Comparison of ENCODE assay signal across 8 cellular contexts in genomic region chr1:180230416-180230790, GRCh38. TPM values are rescaled to one million over a fixed set of nuclear protein-coding genes. Genes with fewer than 3 reads are reported as not detected.
A peak's percentile ranks its signal among the peaks of the same experiment; 100 is the strongest.
DNase-seq lines count a peak whose midpoint lies in the region; FAIRE-seq and TF ChIP-seq lines count a peak whose summit lies in the region.

No MANE protein-coding gene starts in this region.

- H3K9me3 ChIP-seq in Karpas-422 (ENCODE audit: low read length) (no peaks in the 10 kb centered on the region), neuronal stem cell (replicated peaks in 1 of 2; ENCODE audit: control insufficient read depth in 2 of 2, insufficient read depth in 1 of 2, low read depth in 1 of 2, low read length in 2 of 2) (peaks cover 0 to 9% of the 10 kb centered on the region in 2 donors), small intestine (ENCODE audit: control insufficient read depth, low read depth) (no peaks in the 10 kb centered on the region)

- no peak overlapping the region for H2BK120ac ChIP-seq in neuronal stem cell (ENCODE audit: low read depth, low read length)

- H4K8ac ChIP-seq in neuronal stem cell (ENCODE audit: low read depth, low read length) = no peak overlapping the region

- peak overlapping the region; percentile 55 for H3K23ac ChIP-seq in neuronal stem cell (ENCODE audit: low read depth, low read length, poor library complexity)

- no peaks in the 10 kb centered on the region for H3K79me1 ChIP-seq in neuronal stem cell (ENCODE audit: low read depth, low read length)

- TF ChIP-seq CTCF in choroid plexus epithelial cell (conservative IDR thresholded peaks at IDR 0.05; ENCODE audit: low read depth, low read length) = no peak

- H3K36me3 ChIP-seq in Karpas-422 (ENCODE audit: insufficient read depth, low read length) (no peaks in the 10 kb centered on the region), neuronal stem cell (replicated peaks in 1 of 2; ENCODE audit: control insufficient read depth in 2 of 2, insufficient read depth in 2 of 2, low read length in 2 of 2) (no peaks in the 10 kb centered on the region), small intestine (ENCODE audit: control insufficient read depth in 2 of 2, insufficient read depth in 2 of 2, low read length in 2 of 2) (no peaks in the 10 kb centered on the region)

- DNase-seq in Daoy (ENCODE audit: low read depth) (peak; percentile 32), Karpas-422 (no peak), choroid plexus epithelial cell (ENCODE audit: low read depth) (no peak), neuronal stem cell (ENCODE audit: low spot score) (no peak), foreskin melanocyte (no peak), middle frontal gyrus (ENCODE audit: extremely low spot score, low spot score) (no peak), small intestine (no peak)
- no peak for DNase-seq in stimulated activated CD4-positive, alpha-beta T cell treated with anti-CD3 and anti-CD28 coated beads, Interleukin-2, amount 100 ng/mL, for 24 hours

- H2AFZ ChIP-seq in Karpas-422 (ENCODE audit: low read length) (no peak overlapping the region), neuronal stem cell (ENCODE audit: low read length) (peak overlapping the region; percentile 99)

- no peak overlapping the region for H2BK5ac ChIP-seq in neuronal stem cell (ENCODE audit: low read length)

- H3K18ac ChIP-seq in neuronal stem cell (ENCODE audit: low read length) = peak overlapping the region; percentile 44

- H3K14ac ChIP-seq in neuronal stem cell (ENCODE audit: low read length) = no peak overlapping the region

- no peak overlapping the region for H2BK15ac ChIP-seq in neuronal stem cell (ENCODE audit: low read length)

- H4K20me1 ChIP-seq in Karpas-422 (ENCODE audit: insufficient read depth, low read depth, low read length) = no peaks in the 10 kb centered on the region

- no CpG with 5 or more reads among the region's 28 CpGs for WGBS in neuronal stem cell (ENCODE audit: extremely low coverage in 2 of 2, insufficient read length in 2 of 2, insufficient replicate concordance in 1 of 2), 2 donors
- WGBS in small intestine, 3 donors = 0 to 1% (median 0%) methylated on average over 25 to 28 of the region's 28 CpGs

- H3K4me1 ChIP-seq in Karpas-422 (ENCODE audit: low read length) = peaks cover 16% of the 10 kb centered on the region
- peaks cover 12 to 18% of the 10 kb centered on the region in 2 donors for H3K4me1 ChIP-seq in neuronal stem cell (ENCODE audit: control insufficient read depth in 2 of 2, insufficient read depth in 1 of 2, low read depth in 1 of 2, low read length in 2 of 2)
- H3K4me1 ChIP-seq in small intestine (ENCODE audit: control insufficient read depth in 2 of 2, insufficient read depth in 1 of 2, low read depth in 1 of 2, low read length in 1 of 2) = peaks cover 4 to 5% of the 10 kb centered on the region in 2 donors

- H2AK5ac ChIP-seq in neuronal stem cell (ENCODE audit: low read depth, low read length) = no peak overlapping the region

- H3K9ac ChIP-seq in Karpas-422 (ENCODE audit: low read length) = no peak overlapping the region
- H3K9ac ChIP-seq in neuronal stem cell (ENCODE audit: low read depth, low read length, poor library complexity) = peak overlapping the region; percentile 70

- H2BK12ac ChIP-seq in neuronal stem cell (ENCODE audit: low read length) = no peak overlapping the region

- no peaks in the 10 kb centered on the region for H3K79me2 ChIP-seq in Karpas-422 (ENCODE audit: low read length)

- no peak overlapping the region for H3K27ac ChIP-seq in Karpas-422 (ENCODE audit: low read length)
- no peak overlapping the region for H3K27ac ChIP-seq in neuronal stem cell (replicated peaks; ENCODE audit: low read length)
- H3K27ac ChIP-seq in small intestine (ENCODE audit: low read depth in 1 of 2, low read length in 1 of 2) = no peak overlapping the region

- no peaks in the 10 kb centered on the region for H3K27me3 ChIP-seq in Karpas-422 (ENCODE audit: low read length)
- peaks cover 53 to 92% (median 70%) of the 10 kb centered on the region in 3 experiments for H3K27me3 ChIP-seq in neuronal stem cell (ENCODE audit: control insufficient read depth in 3 of 3, insufficient read depth in 3 of 3, low read depth in 1 of 3, low read length in 3 of 3)
- H3K27me3 ChIP-seq in small intestine (ENCODE audit: control insufficient read depth in 2 of 2, insufficient read depth in 2 of 2, low read length in 2 of 2) = peaks cover 20 to 59% of the 10 kb centered on the region in 2 donors

- FAIRE-seq in small intestine (lab: Jason Lieb, UNC) = no peak

- peak overlapping the region; percentile 76 for H3K4ac ChIP-seq in neuronal stem cell (ENCODE audit: low read length)

- H3K4me3 ChIP-seq in Karpas-422 (ENCODE audit: low read length) = peak overlapping the region; percentile 71
- H3K4me3 ChIP-seq in choroid plexus epithelial cell (ENCODE audit: low read depth, low read length) = peak overlapping the region; percentile 46
- peak overlapping the region; percentile 67 to 80 for H3K4me3 ChIP-seq in neuronal stem cell (ENCODE audit: low read length in 2 of 2)
- H3K4me3 ChIP-seq in small intestine (ENCODE audit: low read depth in 1 of 2, low read length in 2 of 2) = peak overlapping the region in 1 of 2 donors; percentile 71

- H4K91ac ChIP-seq in neuronal stem cell (ENCODE audit: low read depth, low read length, poor library complexity) = no peak overlapping the region

- no peaks in the 10 kb centered on the region for H3K9me2 ChIP-seq in Karpas-422 (replicated peaks; ENCODE audit: insufficient read depth, low read length)

- H3K4me2 ChIP-seq in Karpas-422 (ENCODE audit: low read depth, low read length, poor library complexity, severe bottlenecking) (peak overlapping the region; percentile 93), neuronal stem cell (ENCODE audit: insufficient read depth, low read length, poor library complexity, severe bottlenecking) (peak overlapping the region; percentile 100)

RNA-seq across cellular contexts. Expression of gene LHX4, which starts 0.3 kb away (rescaled TPM):
- 0.17 and 1.4 TPM in 2 replicates for total RNA-seq in Daoy (2014; rRNA removed; shearing (Covaris generic))
- total RNA-seq in Karpas-422 (2014; rRNA removed; shearing (Covaris generic); ENCODE audit: low replicate concordance) = not detected in 2 replicates
- polyA plus RNA-seq in neuronal stem cell (2013, experiment 1 of 2) = 0.06 TPM
- polyA plus RNA-seq in neuronal stem cell (2013, experiment 2 of 2) = 0.08 TPM
- polyA plus RNA-seq in small intestine = under 1 TPM; 0.18 to 0.27 (median 0.22) TPM
